In genomic region chr18:4639628-4640310, GRCh38 we compare ENCODE assay signal across 12 cellular contexts.
DNase-seq lines count a peak whose midpoint lies in the region; ATAC-seq and TF ChIP-seq lines count a peak whose summit lies in the region.
"Had no signal": no experiment of that assay in that cellular context is flagged by ENCODE, and none has a peak within 500 bp of the region (broad histone marks: within the 10 kb centered on the region; RNA-seq: fewer than 3 reads in every experiment).

No MANE protein-coding gene starts in this region.

- peak; percentile 97 for ATAC-seq in GM19468 (IDR thresholded peaks at IDR 0.05; ENCODE audit: extremely low read depth, unreplicated experiment)
- ATAC-seq in HG02981 (IDR thresholded peaks at IDR 0.05; ENCODE audit: unreplicated experiment): peak; percentile 89
- ATAC-seq in foreskin keratinocyte: no peak

- no peaks in the 10 kb centered on the region for H3K9me3 ChIP-seq in colonic mucosa
- H3K9me3 ChIP-seq: testis had no signal

- DNase-seq in GM13976 (ENCODE audit: low spot score): peak; percentile 8
- peak; percentile 82 for DNase-seq in NAMALWA (ENCODE audit: low spot score)
- DNase-seq in foreskin keratinocyte: no peak
- DNase-seq in activated naive CD4-positive, alpha-beta T cell treated with anti-CD3 and anti-CD28 coated beads, Interleukin-2, amount 50 U/mL, for 16 hours: no peak
- DNase-seq in colonic mucosa: no peak
- no peak for DNase-seq in middle frontal gyrus (ENCODE audit: extremely low spot score, low spot score)
- DNase-seq: NCI-H510A treated with DMSO at 0.1 percent for 48 hours; stimulated activated CD4-positive, alpha-beta T cell treated with anti-CD3 and anti-CD28 coated beads, Interleukin-4, amount 100 ng/mL, for 4 hours; T-helper 1 cell; testis had no signal

- no peak overlapping the region for H3K27ac ChIP-seq in foreskin keratinocyte
- H3K27ac ChIP-seq in colonic mucosa: no peak overlapping the region
- H3K27ac ChIP-seq: testis had no signal

- H3K27me3 ChIP-seq in foreskin keratinocyte (peaks cover 4% of the 10 kb centered on the region), colonic mucosa (no peaks in the 10 kb centered on the region)
- H3K27me3 ChIP-seq: testis had no signal

- H3K4me3 ChIP-seq in colonic mucosa: no peak overlapping the region
- H3K4me3 ChIP-seq: testis had no signal

- H3K4me1 ChIP-seq in foreskin keratinocyte (no peaks in the 10 kb centered on the region), colonic mucosa (no peaks in the 10 kb centered on the region)

- in situ Hi-C loops in GM13976 (cut with MboI; ENCODE audit: low sequenced_read_pairs, unreplicated experiment): no loop called here

- H3K36me3 ChIP-seq in colonic mucosa: no peaks in the 10 kb centered on the region

- no peak overlapping the region for H3K9ac ChIP-seq in colonic mucosa (ENCODE audit: low read depth in 2 of 2, low read length in 2 of 2)

- no peak for TF ChIP-seq CTCF in GM13976 (IDR thresholded peaks at IDR 0.05; ENCODE audit: borderline replicate concordance, control extremely low read depth, extremely low read depth, insufficient read depth, missing control alignments)
- no peak for TF ChIP-seq CTCF in foreskin keratinocyte (conservative IDR thresholded peaks at IDR 0.05)
- no peak for TF ChIP-seq CTCF in colonic mucosa (IDR thresholded peaks at IDR 0.05)

- intact Hi-C loops in colonic mucosa (cut with DNase I): no loop called here

Comparison
In these comparisons a context has a peak if more than half of its experiments do, and no peak if none do; other contexts are left out.
1. DNase-seq: peak in GM13976 (single experiment) and NAMALWA (single experiment); none in foreskin keratinocyte (0 of 2), activated naive CD4-positive, alpha-beta T cell treated with anti-CD3 and anti-CD28 coated beads, Interleukin-2, amount 50 U/mL, for 16 hours (single experiment), colonic mucosa (single experiment) and middle frontal gyrus (single experiment).